In the genomic region with DNA sequence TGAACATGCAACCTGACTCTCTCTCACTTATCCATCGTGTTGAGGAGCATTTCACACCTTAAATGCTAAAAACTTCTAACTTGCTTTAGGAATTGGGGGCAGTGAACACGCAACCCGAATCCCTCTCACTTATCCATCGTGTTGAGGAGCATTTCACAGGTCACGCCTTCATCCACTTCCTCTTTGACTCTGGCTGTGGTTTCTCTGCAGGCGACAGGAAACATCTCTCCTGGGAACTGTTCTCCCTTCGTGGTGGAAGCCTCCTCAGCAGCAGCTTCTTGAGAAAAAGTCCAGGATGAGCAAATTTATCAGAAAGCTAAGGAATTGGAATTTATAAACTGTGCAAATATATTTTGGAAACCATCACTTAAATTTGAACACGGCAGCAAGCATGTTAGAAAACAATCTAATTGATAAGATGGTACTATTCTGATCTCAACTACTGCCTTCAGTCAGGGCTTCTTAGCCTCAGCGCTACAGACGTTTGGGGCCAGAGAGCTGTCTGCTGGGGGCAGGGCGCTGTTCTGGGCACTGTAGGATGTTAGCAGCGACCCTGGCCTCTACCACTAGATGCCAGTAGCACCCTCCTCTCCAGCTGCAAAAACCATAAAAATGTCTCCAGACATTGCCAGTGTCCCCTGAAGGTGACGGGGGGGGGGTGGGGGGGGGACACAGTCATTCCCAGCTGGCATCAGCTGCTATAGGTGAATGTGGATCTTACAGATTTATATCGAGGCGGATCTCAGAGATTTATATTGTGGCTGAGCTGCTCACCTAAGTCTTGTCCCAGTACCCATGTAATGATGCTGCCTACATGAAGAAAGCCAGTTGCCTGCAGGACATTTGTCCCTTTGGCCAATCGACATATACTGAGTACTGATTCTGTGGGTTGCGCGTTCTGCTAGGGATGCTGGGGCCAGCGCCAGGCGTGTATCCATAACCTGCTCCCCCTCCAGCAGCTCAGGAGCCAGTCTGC, we compare ENCODE assay signal across 1 cellular context.
TF ChIP-seq lines count a peak whose summit lies in the region.

No MANE protein-coding gene starts in this region.

TF ChIP-seq in HepG2, 621 proteins besides CTCF, POLR2A, EP300 and RAD21:
- TF ChIP-seq SMC3 (IDR thresholded peaks at IDR 0.05; ENCODE audit: low read length) (peak; percentile 29; the same call in 1 of the 2 replicates), TOE1 (CRISPR knock-in tag; IDR thresholded peaks at IDR 0.05) (no peak), STAG1 (CRISPR knock-in tag; IDR thresholded peaks at IDR 0.05) (peak; percentile 60), MTF2 (CRISPR knock-in tag; IDR thresholded peaks at IDR 0.05; ENCODE audit: borderline replicate concordance) (no peak), PHF8 (CRISPR knock-in tag; IDR thresholded peaks at IDR 0.05) (no peak), CCDC6 (CRISPR knock-in tag; IDR thresholded peaks at IDR 0.05) (no peak)
- TF ChIP-seq, protein P1, sequence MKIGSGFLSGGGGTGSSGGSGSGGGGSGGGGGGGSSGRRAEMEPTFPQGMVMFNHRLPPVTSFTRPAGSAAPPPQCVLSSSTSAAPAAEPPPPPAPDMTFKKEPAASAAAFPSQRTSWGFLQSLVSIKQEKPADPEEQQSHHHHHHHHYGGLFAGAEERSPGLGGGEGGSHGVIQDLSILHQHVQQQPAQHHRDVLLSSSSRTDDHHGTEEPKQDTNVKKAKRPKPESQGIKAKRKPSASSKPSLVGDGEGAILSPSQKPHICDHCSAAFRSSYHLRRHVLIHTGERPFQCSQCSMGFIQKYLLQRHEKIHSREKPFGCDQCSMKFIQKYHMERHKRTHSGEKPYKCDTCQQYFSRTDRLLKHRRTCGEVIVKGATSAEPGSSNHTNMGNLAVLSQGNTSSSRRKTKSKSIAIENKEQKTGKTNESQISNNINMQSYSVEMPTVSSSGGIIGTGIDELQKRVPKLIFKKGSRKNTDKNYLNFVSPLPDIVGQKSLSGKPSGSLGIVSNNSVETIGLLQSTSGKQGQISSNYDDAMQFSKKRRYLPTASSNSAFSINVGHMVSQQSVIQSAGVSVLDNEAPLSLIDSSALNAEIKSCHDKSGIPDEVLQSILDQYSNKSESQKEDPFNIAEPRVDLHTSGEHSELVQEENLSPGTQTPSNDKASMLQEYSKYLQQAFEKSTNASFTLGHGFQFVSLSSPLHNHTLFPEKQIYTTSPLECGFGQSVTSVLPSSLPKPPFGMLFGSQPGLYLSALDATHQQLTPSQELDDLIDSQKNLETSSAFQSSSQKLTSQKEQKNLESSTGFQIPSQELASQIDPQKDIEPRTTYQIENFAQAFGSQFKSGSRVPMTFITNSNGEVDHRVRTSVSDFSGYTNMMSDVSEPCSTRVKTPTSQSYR (CRISPR knock-in tag; IDR thresholded peaks at IDR 0.05; ENCODE audit: borderline replicate concordance) = peak; percentile 46; the same call in 1 of the 2 replicates
- TF ChIP-seq, protein P2, sequence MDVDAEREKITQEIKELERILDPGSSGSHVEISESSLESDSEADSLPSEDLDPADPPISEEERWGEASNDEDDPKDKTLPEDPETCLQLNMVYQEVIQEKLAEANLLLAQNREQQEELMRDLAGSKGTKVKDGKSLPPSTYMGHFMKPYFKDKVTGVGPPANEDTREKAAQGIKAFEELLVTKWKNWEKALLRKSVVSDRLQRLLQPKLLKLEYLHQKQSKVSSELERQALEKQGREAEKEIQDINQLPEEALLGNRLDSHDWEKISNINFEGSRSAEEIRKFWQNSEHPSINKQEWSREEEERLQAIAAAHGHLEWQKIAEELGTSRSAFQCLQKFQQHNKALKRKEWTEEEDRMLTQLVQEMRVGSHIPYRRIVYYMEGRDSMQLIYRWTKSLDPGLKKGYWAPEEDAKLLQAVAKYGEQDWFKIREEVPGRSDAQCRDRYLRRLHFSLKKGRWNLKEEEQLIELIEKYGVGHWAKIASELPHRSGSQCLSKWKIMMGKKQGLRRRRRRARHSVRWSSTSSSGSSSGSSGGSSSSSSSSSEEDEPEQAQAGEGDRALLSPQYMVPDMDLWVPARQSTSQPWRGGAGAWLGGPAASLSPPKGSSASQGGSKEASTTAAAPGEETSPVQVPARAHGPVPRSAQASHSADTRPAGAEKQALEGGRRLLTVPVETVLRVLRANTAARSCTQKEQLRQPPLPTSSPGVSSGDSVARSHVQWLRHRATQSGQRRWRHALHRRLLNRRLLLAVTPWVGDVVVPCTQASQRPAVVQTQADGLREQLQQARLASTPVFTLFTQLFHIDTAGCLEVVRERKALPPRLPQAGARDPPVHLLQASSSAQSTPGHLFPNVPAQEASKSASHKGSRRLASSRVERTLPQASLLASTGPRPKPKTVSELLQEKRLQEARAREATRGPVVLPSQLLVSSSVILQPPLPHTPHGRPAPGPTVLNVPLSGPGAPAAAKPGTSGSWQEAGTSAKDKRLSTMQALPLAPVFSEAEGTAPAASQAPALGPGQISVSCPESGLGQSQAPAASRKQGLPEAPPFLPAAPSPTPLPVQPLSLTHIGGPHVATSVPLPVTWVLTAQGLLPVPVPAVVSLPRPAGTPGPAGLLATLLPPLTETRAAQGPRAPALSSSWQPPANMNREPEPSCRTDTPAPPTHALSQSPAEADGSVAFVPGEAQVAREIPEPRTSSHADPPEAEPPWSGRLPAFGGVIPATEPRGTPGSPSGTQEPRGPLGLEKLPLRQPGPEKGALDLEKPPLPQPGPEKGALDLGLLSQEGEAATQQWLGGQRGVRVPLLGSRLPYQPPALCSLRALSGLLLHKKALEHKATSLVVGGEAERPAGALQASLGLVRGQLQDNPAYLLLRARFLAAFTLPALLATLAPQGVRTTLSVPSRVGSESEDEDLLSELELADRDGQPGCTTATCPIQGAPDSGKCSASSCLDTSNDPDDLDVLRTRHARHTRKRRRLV (CRISPR knock-in tag; IDR thresholded peaks at IDR 0.05) = no peak
- TF ChIP-seq, protein P3, sequence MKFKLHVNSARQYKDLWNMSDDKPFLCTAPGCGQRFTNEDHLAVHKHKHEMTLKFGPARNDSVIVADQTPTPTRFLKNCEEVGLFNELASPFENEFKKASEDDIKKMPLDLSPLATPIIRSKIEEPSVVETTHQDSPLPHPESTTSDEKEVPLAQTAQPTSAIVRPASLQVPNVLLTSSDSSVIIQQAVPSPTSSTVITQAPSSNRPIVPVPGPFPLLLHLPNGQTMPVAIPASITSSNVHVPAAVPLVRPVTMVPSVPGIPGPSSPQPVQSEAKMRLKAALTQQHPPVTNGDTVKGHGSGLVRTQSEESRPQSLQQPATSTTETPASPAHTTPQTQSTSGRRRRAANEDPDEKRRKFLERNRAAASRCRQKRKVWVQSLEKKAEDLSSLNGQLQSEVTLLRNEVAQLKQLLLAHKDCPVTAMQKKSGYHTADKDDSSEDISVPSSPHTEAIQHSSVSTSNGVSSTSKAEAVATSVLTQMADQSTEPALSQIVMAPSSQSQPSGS (CRISPR knock-in tag; IDR thresholded peaks at IDR 0.05) = no peak
